In the genomic region with DNA sequence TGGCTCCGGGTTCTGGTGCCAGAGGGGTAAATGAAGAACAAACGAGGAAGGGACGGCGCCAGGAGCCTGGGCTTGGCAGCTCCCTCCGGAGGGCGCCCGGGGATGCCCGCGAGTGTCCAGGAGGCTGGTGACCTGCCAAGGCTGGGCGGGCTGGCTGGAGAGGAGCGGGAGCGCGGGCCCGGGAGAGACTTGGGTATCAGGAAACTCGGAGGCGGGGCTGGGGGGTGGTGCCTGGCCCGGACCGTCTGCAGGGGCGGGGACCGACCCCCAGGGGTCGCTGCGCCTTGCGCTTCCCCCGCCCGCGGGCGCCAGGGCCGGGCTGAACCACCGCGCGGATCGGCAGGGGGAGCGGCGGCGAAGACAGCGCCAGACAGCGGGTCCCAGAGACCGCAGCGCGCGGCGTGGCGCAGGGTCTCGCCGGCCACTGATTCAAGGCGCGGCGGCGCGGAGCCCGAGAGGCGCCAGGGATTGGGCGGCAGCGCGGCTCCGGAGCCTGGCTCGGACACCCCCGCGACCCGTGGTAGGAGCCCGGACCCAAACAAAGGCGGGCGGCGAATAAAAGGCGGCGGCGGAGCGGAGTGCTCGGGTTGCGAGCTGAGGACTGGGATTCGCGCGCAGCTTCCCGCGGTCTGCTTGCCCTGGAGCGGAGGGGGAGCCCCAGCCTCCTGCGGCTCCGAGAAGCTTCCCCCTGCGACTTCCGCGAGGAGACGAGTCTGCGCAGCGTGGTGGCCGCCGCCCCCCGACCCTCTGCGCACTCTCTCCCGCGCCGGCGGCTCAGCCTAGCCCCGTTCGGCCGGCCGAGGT, we compare ENCODE assay signal across 8 cellular contexts. TPM values are rescaled to one million over a fixed set of nuclear protein-coding genes. Genes with fewer than 3 reads are reported as not detected.
A peak's percentile ranks its signal among the peaks of the same experiment; 100 is the strongest.
DNase-seq lines count a peak whose midpoint lies in the region; ATAC-seq and TF ChIP-seq lines count a peak whose summit lies in the region.

A gene with protein sequence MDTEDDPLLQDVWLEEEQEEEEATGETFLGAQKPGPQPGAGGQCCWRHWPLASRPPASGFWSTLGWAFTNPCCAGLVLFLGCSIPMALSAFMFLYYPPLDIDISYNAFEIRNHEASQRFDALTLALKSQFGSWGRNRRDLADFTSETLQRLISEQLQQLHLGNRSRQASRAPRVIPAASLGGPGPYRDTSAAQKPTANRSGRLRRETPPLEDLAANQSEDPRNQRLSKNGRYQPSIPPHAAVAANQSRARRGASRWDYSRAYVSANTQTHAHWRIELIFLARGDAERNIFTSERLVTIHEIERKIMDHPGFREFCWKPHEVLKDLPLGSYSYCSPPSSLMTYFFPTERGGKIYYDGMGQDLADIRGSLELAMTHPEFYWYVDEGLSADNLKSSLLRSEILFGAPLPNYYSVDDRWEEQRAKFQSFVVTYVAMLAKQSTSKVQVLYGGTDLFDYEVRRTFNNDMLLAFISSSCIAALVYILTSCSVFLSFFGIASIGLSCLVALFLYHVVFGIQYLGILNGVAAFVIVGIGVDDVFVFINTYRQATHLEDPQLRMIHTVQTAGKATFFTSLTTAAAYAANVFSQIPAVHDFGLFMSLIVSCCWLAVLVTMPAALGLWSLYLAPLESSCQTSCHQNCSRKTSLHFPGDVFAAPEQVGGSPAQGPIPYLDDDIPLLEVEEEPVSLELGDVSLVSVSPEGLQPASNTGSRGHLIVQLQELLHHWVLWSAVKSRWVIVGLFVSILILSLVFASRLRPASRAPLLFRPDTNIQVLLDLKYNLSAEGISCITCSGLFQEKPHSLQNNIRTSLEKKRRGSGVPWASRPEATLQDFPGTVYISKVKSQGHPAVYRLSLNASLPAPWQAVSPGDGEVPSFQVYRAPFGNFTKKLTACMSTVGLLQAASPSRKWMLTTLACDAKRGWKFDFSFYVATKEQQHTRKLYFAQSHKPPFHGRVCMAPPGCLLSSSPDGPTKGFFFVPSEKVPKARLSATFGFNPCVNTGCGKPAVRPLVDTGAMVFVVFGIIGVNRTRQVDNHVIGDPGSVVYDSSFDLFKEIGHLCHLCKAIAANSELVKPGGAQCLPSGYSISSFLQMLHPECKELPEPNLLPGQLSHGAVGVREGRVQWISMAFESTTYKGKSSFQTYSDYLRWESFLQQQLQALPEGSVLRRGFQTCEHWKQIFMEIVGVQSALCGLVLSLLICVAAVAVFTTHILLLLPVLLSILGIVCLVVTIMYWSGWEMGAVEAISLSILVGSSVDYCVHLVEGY (N-terminal part only) (plus strand): TSS at position 585 of the 804 bp plus-strand sequence. CDS start 21,838 bp downstream, outside the sequence.

- no peaks in the 10 kb centered on the region for H3K27me3 ChIP-seq in SK-N-SH (ENCODE audit: insufficient read depth)
- peaks cover 14 to 83% (median 39%) of the 10 kb centered on the region in 9 donors for H3K27me3 ChIP-seq in heart left ventricle
- peaks cover 7% of the 10 kb centered on the region for H3K27me3 ChIP-seq in prostate gland (replicated peaks; ENCODE audit: insufficient read depth)

- H3F3A ChIP-seq in SK-N-SH (replicated peaks; ENCODE audit: insufficient read depth) = no peaks in the 10 kb centered on the region

- peak within 1 kb of the TSS; percentile 60; the same call in 1 of the 2 replicates for H3K9ac ChIP-seq in SK-N-SH

- H3K4me1 ChIP-seq in SK-N-SH (ENCODE audit: control insufficient read depth in 1 of 2, insufficient read depth in 2 of 2, low read depth in 1 of 2, low read length in 1 of 2) (peaks cover 0 to 50% of the 10 kb centered on the region in 2 experiments; a peak in 2 of 4 replicates), heart left ventricle (peaks cover 0 to 20% (median 15%) of the 10 kb centered on the region in 12 donors), prostate gland (replicated peaks) (no peaks in the 10 kb centered on the region)

- POLR2A ChIA-PET in SK-N-SH (lab: Yijun Ruan, JAX) = interaction anchor here (0.7 to 1.9 kb wide), 26 partner anchors 13 to 869 kb away, joined by 3 to 26 read pairs (median 4); a partner anchor contains a TSS

- peak; percentile 58 for ATAC-seq in GM21737 (IDR thresholded peaks at IDR 0.05; ENCODE audit: unreplicated experiment)
- peak; percentile 53 to 82 (median 78) for ATAC-seq in heart left ventricle

- H3K4me1 Mint-ChIP-seq in activated naive CD8-positive, alpha-beta T cell (ENCODE audit: low read depth) = peaks cover 9% of the 10 kb centered on the region

- 1% methylated on average over 24 of the region's 96 CpGs for WGBS in SK-N-SH (ENCODE audit: low lambda C conversion rate)
- WGBS in heart left ventricle, 4 donors = 0 to 1% (median 1%) methylated on average over 44 to 96 of the region's 96 CpGs
- WGBS in prostate gland = under 1% methylated on average over 55 of the region's 96 CpGs

- H3K9me3 Mint-ChIP-seq in activated naive CD8-positive, alpha-beta T cell (ENCODE audit: low read depth) = no peaks in the 10 kb centered on the region

- TF ChIP-seq POLR2A in heart left ventricle (IDR thresholded peaks at IDR 0.05) (peak in 1 of 2 donors; percentile 32), prostate gland (IDR thresholded peaks at IDR 0.05) (no peak)

- H3K36me3 Mint-ChIP-seq in activated naive CD8-positive, alpha-beta T cell = no peaks in the 10 kb centered on the region

- peak in 1 of 2 experiments; percentile 55; a peak in 1 of 4 replicates for TF ChIP-seq EP300 in SK-N-SH (IDR thresholded peaks at IDR 0.05; ENCODE audit: borderline replicate concordance in 1 of 2, low read depth in 1 of 2, low read length in 1 of 2)

- no peaks in the 10 kb centered on the region for H3K9me2 ChIP-seq in SK-N-SH

- TF ChIP-seq CTCF in SK-N-SH (IDR thresholded peaks at IDR 0.05) = peak; percentile 62
- peak; percentile 30 to 69 (median 54) for TF ChIP-seq CTCF in heart left ventricle (IDR thresholded peaks at IDR 0.05)
- peak in 3 of 4 experiments; percentile 35 to 55 (median 55) for TF ChIP-seq CTCF in prostate gland (IDR thresholded peaks at IDR 0.05)

- intact Hi-C loops in heart left ventricle (cut with DNase I) = loop anchor here in 5 of 10 donors (2.0 to 10.0 kb wide), 3 partner anchors 146 to 164 kb away; no protein-coding TSS in a partner anchor
- intact Hi-C loops in prostate gland (cut with DNase I) = no loop called here

- no peaks in the 10 kb centered on the region for H3K79me2 ChIP-seq in SK-N-SH (ENCODE audit: insufficient read depth)

- H3K27me3 Mint-ChIP-seq in activated naive CD8-positive, alpha-beta T cell = peaks cover 26% of the 10 kb centered on the region

- H4K20me1 ChIP-seq in SK-N-SH (ENCODE audit: insufficient read depth) = no peaks in the 10 kb centered on the region

- peak within 1 kb of the TSS in 1 of 2 experiments; percentile 89; a peak in 2 of 4 replicates for H3K27ac ChIP-seq in SK-N-SH (ENCODE audit: low read depth in 2 of 2, low read length in 1 of 2)
- no peak within 1 kb of the TSS for H3K27ac ChIP-seq in heart left ventricle
- H3K27ac ChIP-seq in prostate gland = no peak within 1 kb of the TSS

- H3K4me3 ChIP-seq in SK-N-SH (ENCODE audit: low read depth in 2 of 2, low read length in 1 of 2) (peak within 1 kb of the TSS; percentile 66 to 75), heart left ventricle (peak within 1 kb of the TSS; percentile 19 to 64 (median 56)), prostate gland (peak within 1 kb of the TSS; percentile 30 to 46)

- DNase-seq in DMS153 treated with DMSO at 0.1 percent for 48 hours (lab: John Stamatoyannopoulos, UW; ENCODE audit: unreplicated experiment) (peak; percentile 90), M059J (ENCODE audit: low read depth) (peak; percentile 58), SK-N-SH (peak; percentile 99), heart left ventricle (peak; percentile 38 to 74 (median 56)), prostate gland (ENCODE audit: low spot score) (peak; percentile 30), ureter (ENCODE audit: low spot score) (peak; percentile 46)

- CTCF ChIA-PET in SK-N-SH (lab: Yijun Ruan, JAX) = interaction anchor here (0.6 to 6.6 kb wide), 46 partner anchors 9 to 1080 kb away, joined by 3 to 63 read pairs (median 4); no protein-coding TSS in a partner anchor

- H3K36me3 ChIP-seq in SK-N-SH (replicated peaks in 1 of 2; ENCODE audit: control insufficient read depth in 1 of 2, insufficient read depth in 2 of 2, low read length in 1 of 2) (no peaks in the 10 kb centered on the region), heart left ventricle (no peaks in the 10 kb centered on the region), prostate gland (no peaks in the 10 kb centered on the region)

- H3K4me3 Mint-ChIP-seq in activated naive CD8-positive, alpha-beta T cell = peak within 1 kb of the TSS; percentile 68

- peak; percentile 50 for TF ChIP-seq RAD21 in SK-N-SH (IDR thresholded peaks at IDR 0.05; ENCODE audit: low read length)

- H3K4me2 ChIP-seq in SK-N-SH = peak within 1 kb of the TSS; percentile 94

- H2AFZ ChIP-seq in SK-N-SH (ENCODE audit: low read depth) = peak within 1 kb of the TSS; percentile 82

- H3K9me3 ChIP-seq in SK-N-SH (no peaks in the 10 kb centered on the region), heart left ventricle (no peaks in the 10 kb centered on the region), prostate gland (no peaks in the 10 kb centered on the region)

- H3K27ac Mint-ChIP-seq in activated naive CD8-positive, alpha-beta T cell = no peak within 1 kb of the TSS

TF ChIP-seq in SK-N-SH, 30 proteins besides CTCF, POLR2A, EP300 and RAD21 (continues in another document):
- TF ChIP-seq NRF1 (IDR thresholded peaks at IDR 0.05; ENCODE audit: low read depth, low read length) (peak; percentile 55), RFX5 (IDR thresholded peaks at IDR 0.05; ENCODE audit: low read length) (no peak), FOXJ3 (CRISPR knock-in tag; IDR thresholded peaks at IDR 0.05) (0 out of 2 replicates have a peak, but pooled peaks have one; percentile 25), CHD2 (IDR thresholded peaks at IDR 0.05; ENCODE audit: low read length, partially characterized antibody) (no peak)
- TF ChIP-seq, protein P1, sequence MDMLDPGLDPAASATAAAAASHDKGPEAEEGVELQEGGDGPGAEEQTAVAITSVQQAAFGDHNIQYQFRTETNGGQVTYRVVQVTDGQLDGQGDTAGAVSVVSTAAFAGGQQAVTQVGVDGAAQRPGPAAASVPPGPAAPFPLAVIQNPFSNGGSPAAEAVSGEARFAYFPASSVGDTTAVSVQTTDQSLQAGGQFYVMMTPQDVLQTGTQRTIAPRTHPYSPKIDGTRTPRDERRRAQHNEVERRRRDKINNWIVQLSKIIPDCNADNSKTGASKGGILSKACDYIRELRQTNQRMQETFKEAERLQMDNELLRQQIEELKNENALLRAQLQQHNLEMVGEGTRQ (IDR thresholded peaks at IDR 0.05; ENCODE audit: borderline replicate concordance, low read depth, low read length) = no peak

RNA-seq across cellular contexts. Expression of the gene that starts here (rescaled TPM):
- total RNA-seq in M059J (2014; rRNA removed; shearing (Covaris generic)) = 0.02 TPM in 1 of 2 replicates, not detected in the other
- polyA plus RNA-seq in SK-N-SH (2012; rRNA removed) (0.08 and 0.15 TPM in 2 replicates), heart left ventricle (under 1 TPM in 1 of 2 donors, not detected in 1; 0.03 TPM)
- 0.05 and 0.13 TPM in 2 replicates for polyA plus RNA-seq in SK-N-SH (2012; cell fraction: cytosol; rRNA removed)
- polyA plus RNA-seq in SK-N-SH (2012; cell fraction: nucleus; rRNA removed) = 0.39 and 0.46 TPM in 2 replicates
- total RNA-seq in heart left ventricle (under 1 TPM in 5 of 9 donors, not detected in 4; 0.05 to 0.45 (median 0.17) TPM), prostate gland (1 to 10 TPM in 1 of 2 donors, under 1 TPM in 1; 0.80 to 1.7 TPM), ureter (0.34 TPM)

Comparison
In these comparisons a context has a peak if more than half of its experiments do, and no peak if none do; other contexts are left out.
1. Peak in DNase-seq in M059J; RNA of the gene not detected or under 1 TPM.
2. Peak in DNase-seq, H3K4me3 ChIP-seq, H3K9ac ChIP-seq and H3K4me2 ChIP-seq in SK-N-SH; RNA of the gene not detected or under 1 TPM.
3. Peak in DNase-seq, ATAC-seq and H3K4me3 ChIP-seq in heart left ventricle; RNA of the gene not detected or under 1 TPM.
4. Peak in DNase-seq in ureter; RNA of the gene not detected or under 1 TPM.
5. DNase-seq: peak in every context shown above with its lines; median percentile 99 in SK-N-SH; 90 in DMS153 treated with DMSO at 0.1 percent for 48 hours; 58 in M059J; 56 in heart left ventricle; 46 in ureter; 30 in prostate gland.